In genomic region chr14:42571991-42572390, GRCh38 we compare ENCODE assay signal across 23 cellular contexts.
"Had no signal": no experiment of that assay in that cellular context is flagged by ENCODE, and none has a peak within 500 bp of the region (broad histone marks: within the 10 kb centered on the region; RNA-seq: fewer than 3 reads in every experiment).

No MANE protein-coding gene starts in this region.

- H3K4me3 ChIP-seq: MG63, SJCRH30 had no signal

- DNase-seq: KBM-7, MG63, NCI-H1092, NCI-H1105 treated with DMSO at 0.1 percent for 48 hours, NCI-H1417 treated with DMSO at 0.1 percent for 48 hours, NCI-H146, NCI-H1694 treated with DMSO at 0.1 percent for 48 hours, NCI-H2029, NCI-H2081 treated with DMSO at 0.1 percent for 48 hours, NCI-H2171, NCI-H226, NCI-H446, NCI-H510A, NCI-H524 treated with DMSO at 0.1 percent for 48 hours, NCI-H69, NCI-H774, PC-3, SHP77, SJCRH30, T-helper 1 cell had no signal

- H3K36me3 ChIP-seq: MG63, SJCRH30 had no signal

- H3K27ac ChIP-seq: RWPE1, SJCRH30 had no signal

- H3K4me1 ChIP-seq: SJCRH30 had no signal

- H3K27me3 ChIP-seq: MG63, SJCRH30 had no signal

- ATAC-seq: Panc1, PC-3, SK-N-SH treated with all-trans-retinoic acid at 6 μM for 48 hours had no signal

- H3K9me3 ChIP-seq: MG63, SJCRH30 had no signal
